26 cellular contexts compared by ENCODE assay signal in the genomic region with DNA sequence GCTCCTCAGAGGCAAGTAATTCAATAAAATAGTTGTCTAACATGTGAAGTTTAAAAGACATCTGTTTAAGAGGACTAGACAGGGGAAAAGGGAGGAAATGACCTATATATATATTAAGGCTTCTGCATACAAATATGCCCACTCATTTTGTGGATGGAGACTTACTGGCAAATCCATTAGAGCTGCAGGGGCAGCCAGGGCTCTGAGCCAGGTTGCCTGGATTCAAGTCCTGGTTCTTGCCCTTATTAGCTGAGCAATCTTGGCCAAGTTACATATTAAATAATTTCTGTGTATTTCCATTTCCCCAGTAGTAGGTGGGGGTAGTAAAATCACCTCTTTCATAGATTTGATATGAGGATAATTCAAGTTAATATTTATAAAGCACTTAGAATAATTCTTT.
"Had no signal": no experiment of that assay in that cellular context is flagged by ENCODE, and none has a peak within 500 bp of the region (broad histone marks: within the 10 kb centered on the region; RNA-seq: fewer than 3 reads in every experiment).

No MANE protein-coding gene starts in this region.

- ATAC-seq: activated naive CD4-positive, alpha-beta T cell treated with anti-CD3 and anti-CD28 coated beads, Interleukin-2, amount 50 U/mL, for 72 hours; activated naive CD8-positive, alpha-beta T cell treated with anti-CD3 and anti-CD28 coated beads, Interleukin-2, amount 50 U/mL, for 24 hours; activated T-cell treated with anti-CD3 and anti-CD28 coated beads, Interleukin-2, amount 50 U/mL, for 72 hours; body of pancreas; PC-3; T-helper 17 cell had no signal

- DNase-seq: activated B cell treated with CpG ODN at 0.5 μM for 24 hours; activated CD4-positive, alpha-beta memory T cell treated with anti-CD3 and anti-CD28 coated beads, Interleukin-2, amount 10 ng/mL, durations not matched to agents 7 days and 5 days; activated CD4-positive, alpha-beta T cell treated with anti-CD3 and anti-CD28 coated beads, Interleukin-2, amount 10 ng/mL, durations not matched to agents 7 days and 5 days; activated naive CD8-positive, alpha-beta T cell treated with anti-CD3 and anti-CD28 coated beads, Interleukin-2, amount 50 U/mL, for 24 hours; activated T-cell treated with anti-CD3 and anti-CD28 coated beads, Interleukin-2, amount 50 U/mL, for 72 hours; amniotic stem cell; body of pancreas; IMR-90; Kasumi-1; KBM-7; NCI-H1048; NCI-H1417; NCI-H1694; NCI-H2029; NCI-H2107; NCI-H2171 treated with DMSO at 0.1 percent for 48 hours; NCI-H226; NCI-H510A treated with DMSO at 0.1 percent for 48 hours; NCI-H69; PC-3; SHP77; T-helper 17 cell; T-helper 9 cell had no signal

- H3K27ac ChIP-seq: ascending aorta, body of pancreas, SJSA1 had no signal

- H3K4me3 ChIP-seq: ascending aorta, body of pancreas, SJSA1 had no signal

- H3K36me3 ChIP-seq: ascending aorta, SJSA1 had no signal

- H3K4me1 ChIP-seq: body of pancreas, SJSA1 had no signal

- H3K9me3 ChIP-seq: ascending aorta, body of pancreas, SJSA1 had no signal

- H3K27me3 ChIP-seq: ascending aorta, body of pancreas, SJSA1 had no signal
